ENCODE assay signal across 8 cellular contexts in the genomic region with DNA sequence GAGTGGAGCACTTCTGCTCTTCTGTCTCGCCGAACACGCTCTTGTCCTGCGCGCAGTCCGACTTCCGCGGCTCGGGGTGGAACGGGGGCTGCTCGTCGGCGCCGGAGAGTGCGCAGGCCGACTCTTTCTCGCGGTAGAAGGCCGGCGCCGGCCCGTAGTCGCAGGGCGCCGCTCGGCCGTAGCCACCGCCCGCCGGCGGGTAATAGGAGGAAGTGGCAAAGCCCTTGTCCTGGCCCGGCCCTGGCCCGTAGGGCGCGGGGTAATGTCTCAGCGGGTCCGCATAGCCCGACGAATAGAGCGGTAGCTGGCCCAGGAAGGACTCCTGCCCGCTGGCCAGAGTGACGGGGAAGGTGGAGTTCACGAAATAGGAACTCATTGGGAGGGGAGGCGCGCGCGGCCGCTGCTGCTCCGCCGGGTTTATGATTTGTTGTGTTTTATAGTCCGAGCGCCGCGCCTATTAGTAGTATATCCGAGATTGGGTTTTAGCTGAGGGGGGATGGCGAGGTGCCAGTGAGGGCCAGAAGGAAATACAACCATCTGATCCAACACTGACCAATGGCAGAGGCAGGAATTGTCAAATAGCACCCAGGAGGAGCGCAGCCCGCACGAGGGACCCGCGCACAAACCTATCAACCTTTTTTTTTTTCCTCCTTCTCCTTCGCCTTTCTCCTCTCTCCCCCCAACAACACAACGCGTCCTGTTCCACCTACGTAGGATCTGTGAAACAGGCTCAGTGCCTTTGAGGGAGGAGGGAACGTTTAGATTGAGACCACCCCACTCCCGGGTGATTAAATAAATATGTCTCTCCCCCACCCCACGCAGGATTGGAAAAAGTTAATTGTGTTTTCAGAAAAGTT. TPM values are rescaled to one million over a fixed set of nuclear protein-coding genes. Genes with fewer than 3 reads are reported as not detected.
A peak's percentile ranks its signal among the peaks of the same experiment; 100 is the strongest.
DNase-seq lines count a peak whose midpoint lies in the region; ATAC-seq and TF ChIP-seq lines count a peak whose summit lies in the region.

No MANE protein-coding gene starts in this region.

- no peaks in the 10 kb centered on the region for H3K9me2 ChIP-seq in neural cell (ENCODE audit: insufficient read depth, low read length)

- no peak overlapping the region for H2AFZ ChIP-seq in neural cell (ENCODE audit: low read depth, low read length)

- H3K27me3 ChIP-seq in A673 (replicated peaks; ENCODE audit: insufficient read depth, low read depth, low read length, poor library complexity) (no peaks in the 10 kb centered on the region), neural cell (ENCODE audit: insufficient read depth, low read depth, low read length) (peaks cover 100% of the 10 kb centered on the region)

- intact Hi-C loops in A673 (cut with micrococcal nuclease; ENCODE audit: unreplicated experiment), result no loop called here

- DNase-seq in A673 (ENCODE audit: low spot score) (peak; percentile 33), SW480 (ENCODE audit: low spot score) (peak; percentile 82), epithelial cell of proximal tubule (ENCODE audit: low read depth) (no peak)

- peak; percentile 37 for TF ChIP-seq POLR2A in GM19099 (IDR thresholded peaks at IDR 0.05; ENCODE audit: extremely low read depth, insufficient read length, low read depth)

- no peak for TF ChIP-seq EP300 in neural cell (conservative IDR thresholded peaks at IDR 0.05; ENCODE audit: poor library complexity, severe bottlenecking)

- BruUV-seq in A673 (replicated peaks; lab: Mats Ljungman, UMichigan), result no TSS peak

- CTCF ChIA-PET in A673 (lab: Charles Lee), result interaction anchor here (0.5 kb wide), 1 partner anchor 467 kb away, joined by 4 read pairs; no protein-coding TSS in a partner anchor

- no peak for TF ChIP-seq RAD21 in neural cell (conservative IDR thresholded peaks at IDR 0.05)

- no peak for ATAC-seq in GM18517 (IDR thresholded peaks at IDR 0.05; ENCODE audit: unreplicated experiment)
- ATAC-seq in GM21717 (IDR thresholded peaks at IDR 0.05; ENCODE audit: unreplicated experiment), result no peak
- ATAC-seq in GM21367 (IDR thresholded peaks at IDR 0.05; ENCODE audit: unreplicated experiment), result no peak

- H3K79me2 ChIP-seq in neural cell (replicated peaks; ENCODE audit: insufficient read depth, low read length), result no peaks in the 10 kb centered on the region

- H3K36me3 ChIP-seq in A673 (ENCODE audit: insufficient read depth, low read length, poor library complexity, severe bottlenecking) (peaks cover 9% of the 10 kb centered on the region), neural cell (ENCODE audit: insufficient read depth, low read length) (no peaks in the 10 kb centered on the region)

- H3K27ac ChIP-seq in A673 (ENCODE audit: low read depth, low read length, poor library complexity, severe bottlenecking), result peak overlapping the region; percentile 41
- H3K27ac ChIP-seq in neural cell (ENCODE audit: low read length), result no peak overlapping the region

- no peak overlapping the region for H3K4me2 ChIP-seq in neural cell (ENCODE audit: low read length)

- POLR2A ChIA-PET in A673 (lab: Charles Lee; ENCODE audit: low non-redundant PET), result no interaction called here

- H3K9me3 ChIP-seq in A673 (ENCODE audit: low read depth, low read length, poor library complexity, severe bottlenecking), result no peaks in the 10 kb centered on the region
- peaks cover 11% of the 10 kb centered on the region for H3K9me3 ChIP-seq in neural cell (ENCODE audit: low read length)

- H3F3A ChIP-seq in neural cell (ENCODE audit: insufficient read depth, low read length, poor library complexity, severe bottlenecking), result no peaks in the 10 kb centered on the region

- no peak overlapping the region for H3K9ac ChIP-seq in neural cell (ENCODE audit: low read length)

- H3K4me1 ChIP-seq in A673 (ENCODE audit: insufficient read depth, low read length, poor library complexity, severe bottlenecking), result peaks cover 44% of the 10 kb centered on the region

- no peak for TF ChIP-seq CTCF in A673 (conservative IDR thresholded peaks at IDR 0.05; ENCODE audit: low read depth, low read length)
- no peak for TF ChIP-seq CTCF in epithelial cell of proximal tubule (conservative IDR thresholded peaks at IDR 0.05; ENCODE audit: low read depth, low read length)
- TF ChIP-seq CTCF in neural cell (IDR thresholded peaks at IDR 0.05; ENCODE audit: poor library complexity, severe bottlenecking), result no peak

- no peaks in the 10 kb centered on the region for H4K20me1 ChIP-seq in neural cell (ENCODE audit: insufficient read depth)

- H3K4me3 ChIP-seq in A673 (ENCODE audit: low read depth, low read length, poor library complexity, severe bottlenecking), result peak overlapping the region; percentile 50
- peak overlapping the region; percentile 74 for H3K4me3 ChIP-seq in epithelial cell of proximal tubule (ENCODE audit: low read depth, low read length)
- peak overlapping the region; percentile 25 for H3K4me3 ChIP-seq in neural cell (ENCODE audit: low read length)

TF ChIP-seq in neural cell, 6 proteins besides CTCF, POLR2A, EP300 and RAD21:
- no peak for TF ChIP-seq SMC3 (conservative IDR thresholded peaks at IDR 0.05; ENCODE audit: poor library complexity)
- no peak for TF ChIP-seq POLR2AphosphoS5 (IDR thresholded peaks at IDR 0.05)
- TF ChIP-seq EZH2 (IDR thresholded peaks at IDR 0.05; ENCODE audit: borderline replicate concordance, insufficient read depth, low read length, poor library complexity, severe bottlenecking), result no peak

RNA-seq across cellular contexts. Expression of gene HOXB5, which starts 4.4 kb away (rescaled TPM):
- total RNA-seq in A673 (2021) (5.9 and 6.4 TPM in 2 replicates), epithelial cell of proximal tubule (2.8 and 5.5 TPM in 2 replicates)
- not detected in 2 replicates for polyA plus RNA-seq in neural cell
- not detected in 2 replicates for polyA minus RNA-seq in neural cell

RNA-seq across cellular contexts. Expression of gene HOXB6, which starts 6.8 kb away (rescaled TPM):
- total RNA-seq in A673 (2021) (19.8 and 27.6 TPM in 2 replicates), epithelial cell of proximal tubule (42.9 and 55.6 TPM in 2 replicates)
- not detected in 2 replicates for polyA plus RNA-seq in neural cell
- not detected in 2 replicates for polyA minus RNA-seq in neural cell

RNA-seq across cellular contexts. Expression of gene HOXB3, which starts 8.0 kb away (rescaled TPM):
- total RNA-seq in A673 (2021) (40.7 and 46.1 TPM in 2 replicates), epithelial cell of proximal tubule (22.6 and 49.9 TPM in 2 replicates)
- not detected in 2 replicates for polyA plus RNA-seq in neural cell
- not detected in 2 replicates for polyA minus RNA-seq in neural cell

RNA-seq across cellular contexts. Expression of gene HOXB7, which starts 12.8 kb away (rescaled TPM):
- total RNA-seq in A673 (2021), result 32.2 and 37.9 TPM in 2 replicates
- 24.9 and 26.0 TPM in 2 replicates for total RNA-seq in epithelial cell of proximal tubule
- not detected in 2 replicates for polyA plus RNA-seq in neural cell
- not detected in 2 replicates for polyA minus RNA-seq in neural cell

RNA-seq across cellular contexts. Expression of gene HOXB8, which starts 17.1 kb away (rescaled TPM):
- total RNA-seq in A673 (2021) (13.1 and 16.3 TPM in 2 replicates), epithelial cell of proximal tubule (12.7 and 21.4 TPM in 2 replicates)
- polyA plus RNA-seq in neural cell, result not detected in 2 replicates
- not detected in 2 replicates for polyA minus RNA-seq in neural cell
